Comparison of ENCODE assay signal across 10 cellular contexts in genomic region chr17:7590743-7591142, GRCh38. TPM values are rescaled to one million over a fixed set of nuclear protein-coding genes. Genes with fewer than 3 reads are reported as not detected.
DNase-seq lines count a peak whose midpoint lies in the region; ATAC-seq and TF ChIP-seq lines count a peak whose summit lies in the region.
"Had no signal": no experiment of that assay in that cellular context is flagged by ENCODE, and none has a peak within 500 bp of the region (broad histone marks: within the 10 kb centered on the region; RNA-seq: fewer than 3 reads in every experiment).

No MANE protein-coding gene starts in this region.

- H3F3A ChIP-seq in neural progenitor cell (ENCODE audit: low read depth) = peaks cover 67% of the 10 kb centered on the region

- no peak for TF ChIP-seq CTCF in neural progenitor cell (IDR thresholded peaks at IDR 0.05)

- H3K9ac ChIP-seq in neural progenitor cell = no peak overlapping the region
- H3K9ac ChIP-seq: KMS-11 had no signal

- H3K4me3 Mint-ChIP-seq in neural progenitor cell = peak overlapping the region; percentile 17

- H3K9me3 Mint-ChIP-seq in neural progenitor cell = no peaks in the 10 kb centered on the region

- H3K27ac ChIP-seq in ectodermal cell (ENCODE audit: insufficient read depth, low read depth, low read length, poor library complexity, severe bottlenecking) (peak overlapping the region; percentile 84), neural progenitor cell (peak overlapping the region; percentile 99)
- H3K27ac ChIP-seq: esophagus muscularis mucosa, KMS-11 had no signal

- peak overlapping the region; percentile 17 for H3K27ac Mint-ChIP-seq in neural progenitor cell

- H3K4me3 ChIP-seq in ectodermal cell (ENCODE audit: insufficient read depth, low read depth, low read length) (no peak overlapping the region), neural progenitor cell (peak overlapping the region; percentile 15)
- H3K4me3 ChIP-seq: esophagus muscularis mucosa had no signal

- peak overlapping the region; percentile 70 for H3K4me2 ChIP-seq in neural progenitor cell
- H3K4me2 ChIP-seq: KMS-11 had no signal

- H3K4me1 ChIP-seq in ectodermal cell (ENCODE audit: control insufficient read depth, insufficient read depth, low read length) (peaks cover 29% of the 10 kb centered on the region), neural progenitor cell (peaks cover 40% of the 10 kb centered on the region)

- 61 to 62% methylated on average over 4 of the region's 4 CpGs for WGBS in ectodermal cell, 2 experiments

- no peak for ATAC-seq in GM18498 (IDR thresholded peaks at IDR 0.05; ENCODE audit: unreplicated experiment)
- ATAC-seq in GM18909 (IDR thresholded peaks at IDR 0.05; ENCODE audit: poor library complexity, unreplicated experiment) = no peak

- H4K20me1 ChIP-seq in neural progenitor cell (ENCODE audit: low read depth) = peaks cover 5% of the 10 kb centered on the region

- no peaks in the 10 kb centered on the region for H3K27me3 ChIP-seq in ectodermal cell (ENCODE audit: control insufficient read depth, insufficient read depth, low read length, poor library complexity, severe bottlenecking)
- no peaks in the 10 kb centered on the region for H3K27me3 ChIP-seq in neural progenitor cell
- H3K27me3 ChIP-seq: esophagus muscularis mucosa had no signal

- peak; percentile 63 for DNase-seq in Daoy (ENCODE audit: low read depth)
- DNase-seq in NCI-H82 (lab: John Stamatoyannopoulos, UW) = peak; percentile 97
- DNase-seq in neural progenitor cell (ENCODE audit: low spot score) = peak; percentile 92
- DNase-seq in NCI-H2029 treated with DMSO at 0.1 percent for 48 hours (lab: John Stamatoyannopoulos, UW) = no peak
- DNase-seq in NCI-H1694 (lab: John Stamatoyannopoulos, UW) = no peak

- H3K9me3 ChIP-seq in ectodermal cell (ENCODE audit: control insufficient read depth, low read length) (no peaks in the 10 kb centered on the region), neural progenitor cell (ENCODE audit: low read depth) (no peaks in the 10 kb centered on the region)
- H3K9me3 ChIP-seq: esophagus muscularis mucosa had no signal

- peaks cover 9% of the 10 kb centered on the region for H3K4me1 Mint-ChIP-seq in neural progenitor cell

- no peak overlapping the region for H2AFZ ChIP-seq in neural progenitor cell (replicated peaks)

- H3K27me3 Mint-ChIP-seq in neural progenitor cell (ENCODE audit: insufficient read depth, low read depth) = peaks cover 14% of the 10 kb centered on the region

- H3K36me3 Mint-ChIP-seq in neural progenitor cell = peaks cover 38% of the 10 kb centered on the region

- H3K36me3 ChIP-seq in ectodermal cell (ENCODE audit: control insufficient read depth, insufficient read depth, low read length) = peaks cover 54% of the 10 kb centered on the region
- peaks cover 3% of the 10 kb centered on the region for H3K36me3 ChIP-seq in neural progenitor cell

- peaks cover 11% of the 10 kb centered on the region for H3K79me2 ChIP-seq in neural progenitor cell (ENCODE audit: low read depth)

RNA-seq across cellular contexts. Expression of gene SOX15, which starts 0.8 kb away (rescaled TPM):
- 0.57 TPM in 1 of 2 replicates, not detected in the other for total RNA-seq in Daoy (2014; rRNA removed; shearing (Covaris generic))
- 9.3 TPM for polyA plus RNA-seq in ectodermal cell (2013, experiment 1 of 4)
- polyA plus RNA-seq in ectodermal cell (2013, experiment 2 of 4) = 16.2 TPM
- 6.7 TPM for polyA plus RNA-seq in ectodermal cell (2013, experiment 3 of 4)
- polyA plus RNA-seq in ectodermal cell (2013, experiment 4 of 4) = 9.2 TPM
- total RNA-seq in neural progenitor cell (ENCODE audit: low replicate concordance) = 0.51 and 7.6 TPM in 2 replicates

RNA-seq across cellular contexts. Expression of gene MPDU1, which starts 7.1 kb away (rescaled TPM):
- total RNA-seq in Daoy (2014; rRNA removed; shearing (Covaris generic)) = 183 and 266 TPM in 2 replicates
- polyA plus RNA-seq in ectodermal cell (2013, experiment 1 of 4) = 78.2 TPM
- polyA plus RNA-seq in ectodermal cell (2013, experiment 2 of 4) = 86.0 TPM
- polyA plus RNA-seq in ectodermal cell (2013, experiment 3 of 4) = 49.9 TPM
- polyA plus RNA-seq in ectodermal cell (2013, experiment 4 of 4) = 64.9 TPM
- 167 and 177 TPM in 2 replicates for total RNA-seq in neural progenitor cell (ENCODE audit: low replicate concordance)

RNA-seq across cellular contexts. Expression of gene CD68, which starts 11.3 kb away (rescaled TPM):
- 13.8 and 15.0 TPM in 2 replicates for total RNA-seq in Daoy (2014; rRNA removed; shearing (Covaris generic))
- not detected for polyA plus RNA-seq in ectodermal cell (2013, experiment 1 of 4)
- polyA plus RNA-seq in ectodermal cell (2013, experiment 2 of 4) = not detected
- 0.27 TPM for polyA plus RNA-seq in ectodermal cell (2013, experiment 3 of 4)
- not detected for polyA plus RNA-seq in ectodermal cell (2013, experiment 4 of 4)
- total RNA-seq in neural progenitor cell (ENCODE audit: low replicate concordance) = 0.95 TPM in 1 of 2 replicates, not detected in the other

RNA-seq across cellular contexts. Expression of gene FXR2, which starts 24.0 kb away (rescaled TPM):
- total RNA-seq in Daoy (2014; rRNA removed; shearing (Covaris generic)) = 60.5 and 87.4 TPM in 2 replicates
- 50.0 TPM for polyA plus RNA-seq in ectodermal cell (2013, experiment 1 of 4)
- polyA plus RNA-seq in ectodermal cell (2013, experiment 2 of 4) = 52.5 TPM
- 32.9 TPM for polyA plus RNA-seq in ectodermal cell (2013, experiment 3 of 4)
- polyA plus RNA-seq in ectodermal cell (2013, experiment 4 of 4) = 41.1 TPM
- total RNA-seq in neural progenitor cell (ENCODE audit: low replicate concordance) = 42.7 and 65.5 TPM in 2 replicates

RNA-seq across cellular contexts. Expression of gene SENP3, which starts 29.0 kb away (rescaled TPM):
- 92.2 and 104 TPM in 2 replicates for total RNA-seq in Daoy (2014; rRNA removed; shearing (Covaris generic))
- polyA plus RNA-seq in ectodermal cell (2013, experiment 1 of 4) = 80.1 TPM
- 91.7 TPM for polyA plus RNA-seq in ectodermal cell (2013, experiment 2 of 4)
- 62.8 TPM for polyA plus RNA-seq in ectodermal cell (2013, experiment 3 of 4)
- 76.9 TPM for polyA plus RNA-seq in ectodermal cell (2013, experiment 4 of 4)
- 87.9 and 91.6 TPM in 2 replicates for total RNA-seq in neural progenitor cell (ENCODE audit: low replicate concordance)

Comparison
In these comparisons a context has a peak if more than half of its experiments do, and no peak if none do; other contexts are left out.
1. DNase-seq: peak in Daoy (single experiment), NCI-H82 (single experiment) and neural progenitor cell (single experiment); none in NCI-H2029 treated with DMSO at 0.1 percent for 48 hours (single experiment) and NCI-H1694 (single experiment).